20 cellular contexts compared by ENCODE assay signal in the genomic region with DNA sequence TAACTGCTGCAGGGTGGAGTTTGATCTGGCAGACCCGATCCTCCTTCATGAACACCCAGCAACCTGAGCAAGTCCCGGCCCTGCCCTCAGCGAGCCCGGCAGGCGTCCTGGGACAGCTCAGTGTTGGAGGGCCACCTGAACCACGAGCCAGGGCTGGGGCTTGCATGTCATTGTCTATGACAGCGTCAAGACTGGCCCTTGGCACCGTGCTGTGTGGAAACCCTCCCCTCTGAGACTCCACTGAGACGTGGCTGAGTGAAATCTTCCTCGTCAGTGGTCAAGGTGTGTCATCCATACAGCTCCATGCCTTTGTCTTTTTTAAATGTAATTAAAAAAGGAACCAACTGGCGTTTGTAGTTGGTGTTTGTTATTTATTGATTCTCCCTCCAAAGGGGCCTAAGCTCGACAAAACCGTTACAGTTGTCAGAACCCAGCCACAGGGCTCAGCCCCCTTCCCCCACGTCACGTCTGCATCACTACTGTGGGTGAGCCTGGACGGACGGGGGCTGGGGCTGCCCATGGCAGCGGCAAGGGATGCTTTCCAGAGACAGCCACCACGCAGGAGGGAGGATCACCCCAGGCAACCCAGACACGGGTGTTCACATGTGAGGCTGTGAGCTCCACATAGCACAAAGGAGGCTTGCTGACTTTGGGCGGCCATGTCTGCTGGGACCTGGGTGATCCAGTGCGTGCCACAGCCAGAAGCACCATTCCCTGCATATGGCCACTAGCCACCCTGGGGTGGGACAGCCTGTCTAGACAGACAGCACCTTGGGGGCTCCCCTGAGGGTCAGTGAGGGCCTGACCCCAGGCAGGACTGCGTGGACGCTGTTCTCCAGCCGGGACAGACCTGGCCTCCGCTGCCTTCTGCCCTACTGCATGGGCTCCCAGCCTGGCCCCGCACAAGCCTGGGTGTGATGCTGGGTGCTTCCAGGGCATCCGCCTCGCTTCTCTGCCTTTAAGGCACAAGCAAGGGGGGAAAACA. TPM values are rescaled to one million over a fixed set of nuclear protein-coding genes. Genes with fewer than 3 reads are reported as not detected.
DNase-seq lines count a peak whose midpoint lies in the region; ATAC-seq, FAIRE-seq and TF ChIP-seq lines count a peak whose summit lies in the region.
"Had no signal": no experiment of that assay in that cellular context is flagged by ENCODE, and none has a peak within 500 bp of the region (broad histone marks: within the 10 kb centered on the region; RNA-seq: fewer than 3 reads in every experiment).

No MANE protein-coding gene starts in this region.

- H3K4me3 ChIP-seq in CD8-positive, alpha-beta T cell (ENCODE audit: low read depth, low read length) = no peak overlapping the region
- H3K4me3 ChIP-seq in HCT116 (replicated peaks in 1 of 2; ENCODE audit: low read depth in 1 of 2, low read length in 2 of 2) (no peak overlapping the region), dorsolateral prefrontal cortex (no peak overlapping the region), osteoblast (ENCODE audit: insufficient read depth, low read length) (no peak overlapping the region), esophagus squamous epithelium (no peak overlapping the region)
- H3K4me3 ChIP-seq: esophagus muscularis mucosa, thyroid gland had no signal

- CTCF ChIA-PET in CD8-positive, alpha-beta T cell (lab: Charles Lee) = interaction anchor here (1.0 kb wide), 1 partner anchor 174 kb away, joined by 3 read pairs; no protein-coding TSS in a partner anchor
- CTCF ChIA-PET in HCT116 (lab: Charles Lee) = no interaction called here

- H3K27ac ChIP-seq in CD8-positive, alpha-beta T cell (ENCODE audit: low read depth, low read length) = no peak overlapping the region
- no peak overlapping the region for H3K27ac ChIP-seq in HCT116 (ENCODE audit: low read depth, low read length)
- H3K27ac ChIP-seq in dorsolateral prefrontal cortex = peak overlapping the region in 30 of 59 donors; percentile 9 to 88 (median 50)
- peak overlapping the region; percentile 36 for H3K27ac ChIP-seq in osteoblast (ENCODE audit: low read depth, low read length)
- no peak overlapping the region for H3K27ac ChIP-seq in esophagus squamous epithelium
- H3K27ac ChIP-seq: esophagus muscularis mucosa, thyroid gland had no signal

- H3K9me3 Mint-ChIP-seq in CD8-positive, alpha-beta T cell = no peaks in the 10 kb centered on the region
- H3K9me3 Mint-ChIP-seq: activated B cell treated with CpG ODN at 0.5 μM for 24 hours; activated T-helper 2 cell treated with anti-CD3 and anti-CD28 coated beads, Interferon-gamma antibody, Interleukin-2, Interleukin-4, amounts not matched to agents 10 μg/mL and 5 μg/mL and 100 μg/mL, durations not matched to agents 14 hours and 24 hours and 36 hours; stimulated activated memory B cell treated with anti-CD40 and anti-IgM and Interleukin-4, amounts not matched to agents 10 μg/mL and 1 μg/mL and 100 μg/mL, for 72 hours; T-helper 1 cell treated with Interleukin-12 subunit alpha and Interleukin-12 subunit beta and Interleukin-4 antibody, amounts not matched to agents 30 μg/mL and 1 μg/mL, for 36 hours had no signal

- H4K20me1 ChIP-seq in HCT116 (ENCODE audit: insufficient read depth) = no peaks in the 10 kb centered on the region
- H4K20me1 ChIP-seq in osteoblast (ENCODE audit: insufficient read depth, low read length) = peaks cover 5% of the 10 kb centered on the region

- no peak for ATAC-seq in CD8-positive, alpha-beta T cell
- ATAC-seq in HCT116 = 0 out of 2 replicates have a peak, but pooled peaks have one; percentile 17
- ATAC-seq: stimulated activated memory B cell treated with anti-CD40 and anti-IgM and Interleukin-4, amounts not matched to agents 10 μg/mL and 1 μg/mL and 100 μg/mL, for 72 hours had no signal

- H3K27ac Mint-ChIP-seq in CD8-positive, alpha-beta T cell = peak overlapping the region; percentile 27
- H3K27ac Mint-ChIP-seq: activated B cell treated with CpG ODN at 0.5 μM for 24 hours; activated T-helper 2 cell treated with anti-CD3 and anti-CD28 coated beads, Interferon-gamma antibody, Interleukin-2, Interleukin-4, amounts not matched to agents 10 μg/mL and 5 μg/mL and 100 μg/mL, durations not matched to agents 14 hours and 24 hours and 36 hours; T-helper 1 cell treated with Interleukin-12 subunit alpha and Interleukin-12 subunit beta and Interleukin-4 antibody, amounts not matched to agents 30 μg/mL and 1 μg/mL, for 36 hours had no signal

- BruUV-seq in HCT116 (replicated peaks; lab: Mats Ljungman, UMichigan) = no TSS peak

- no peak overlapping the region for H2AFZ ChIP-seq in HCT116 (ENCODE audit: low read depth, low read length, poor library complexity, severe bottlenecking)
- no peak overlapping the region for H2AFZ ChIP-seq in osteoblast (ENCODE audit: low read length)

- H3K9ac ChIP-seq in HCT116 (ENCODE audit: low read length) = no peak overlapping the region

- no peaks in the 10 kb centered on the region for H3K4me1 ChIP-seq in CD8-positive, alpha-beta T cell (ENCODE audit: insufficient read depth, low read length)
- H3K4me1 ChIP-seq in HCT116 (ENCODE audit: control insufficient read depth in 1 of 2, insufficient read depth in 2 of 2, low read length in 2 of 2) (no peaks in the 10 kb centered on the region), osteoblast (ENCODE audit: insufficient read depth, low read length) (peaks cover 6% of the 10 kb centered on the region), esophagus squamous epithelium (no peaks in the 10 kb centered on the region)
- H3K4me1 ChIP-seq: esophagus muscularis mucosa, thyroid gland had no signal

- WGBS in esophagus squamous epithelium, 2 donors = 68 to 100% methylated on average over 1 to 6 of the region's 29 CpGs

- no peak for TF ChIP-seq RAD21 in HCT116 (IDR thresholded peaks at IDR 0.05; ENCODE audit: low read depth)

- H3K36me3 ChIP-seq in CD8-positive, alpha-beta T cell (ENCODE audit: insufficient read depth, low read length) = peaks cover 60% of the 10 kb centered on the region
- H3K36me3 ChIP-seq in HCT116 (ENCODE audit: control insufficient read depth in 1 of 2, insufficient read depth in 2 of 2, low read length in 2 of 2) = peaks cover 13 to 24% of the 10 kb centered on the region in 2 experiments; a peak in 3 of 4 replicates
- H3K36me3 ChIP-seq in osteoblast (ENCODE audit: insufficient read depth, low read length) = peaks cover 74% of the 10 kb centered on the region
- H3K36me3 ChIP-seq in esophagus squamous epithelium = peaks cover 21 to 100% (median 55%) of the 10 kb centered on the region in 3 donors

- no peaks in the 10 kb centered on the region for H3K9me2 ChIP-seq in HCT116 (ENCODE audit: insufficient read depth)

- H3K36me3 Mint-ChIP-seq in CD8-positive, alpha-beta T cell = peaks cover 82% of the 10 kb centered on the region

- no peak overlapping the region for H3K4me2 ChIP-seq in HCT116 (ENCODE audit: low read length)
- no peak overlapping the region for H3K4me2 ChIP-seq in osteoblast (ENCODE audit: insufficient read depth, low read length)

- RAD21 ChIA-PET in HCT116 (lab: Charles Lee; ENCODE audit: low non-redundant PET in 1 of 2, low total read pairs in 2 of 2, uncharacterized antibody in 2 of 2, unreplicated experiment in 2 of 2) = no interaction called here

- intact Hi-C loops in CD8-positive, alpha-beta T cell (cut with DNase I, micrococcal nuclease) = no loop called here
- intact Hi-C loops in HCT116 (cut with micrococcal nuclease) (no loop called here), dorsolateral prefrontal cortex (cut with DNase I) (loop anchor here in 1 of 2 donors (10.0 kb wide), 2 partner anchors 221 to 831 kb away; a partner anchor contains a TSS), esophagus squamous epithelium (cut with DNase I) (loop anchor here (10.0 kb wide), 1 partner anchor 221 kb away; a partner anchor contains a TSS)

- no peak for TF ChIP-seq POLR2A in HCT116 (IDR thresholded peaks at IDR 0.05; ENCODE audit: borderline replicate concordance, extremely low read depth, insufficient read depth, insufficient read length)
- no peak for TF ChIP-seq POLR2A in esophagus squamous epithelium (IDR thresholded peaks at IDR 0.05)

- TF ChIP-seq CTCF in CD8-positive, alpha-beta T cell (IDR thresholded peaks at IDR 0.05) = no peak
- TF ChIP-seq CTCF in HCT116 (IDR thresholded peaks at IDR 0.05 in 2 of 3, conservative IDR thresholded peaks at IDR 0.05 in 1 of 3; ENCODE audit: borderline replicate concordance in 1 of 3, insufficient read depth in 1 of 3, low read depth in 2 of 3, low read length in 2 of 3) (no peak), dorsolateral prefrontal cortex (IDR thresholded peaks at IDR 0.05 in 54 of 56, conservative IDR thresholded peaks at IDR 0.05 in 2 of 56; ENCODE audit: low read depth in 1 of 56, partially characterized antibody in 56 of 56) (no peak), osteoblast (IDR thresholded peaks at IDR 0.05; ENCODE audit: extremely low read depth, low read depth, low read length) (no peak), esophagus squamous epithelium (IDR thresholded peaks at IDR 0.05) (no peak)

- H3K4me3 Mint-ChIP-seq in CD8-positive, alpha-beta T cell = no peak overlapping the region
- H3K4me3 Mint-ChIP-seq: activated B cell treated with CpG ODN at 0.5 μM for 24 hours; stimulated activated memory B cell treated with anti-CD40 and anti-IgM and Interleukin-4, amounts not matched to agents 10 μg/mL and 1 μg/mL and 100 μg/mL, for 72 hours; T-helper 1 cell treated with Interleukin-12 subunit alpha and Interleukin-12 subunit beta and Interleukin-4 antibody, amounts not matched to agents 30 μg/mL and 1 μg/mL, for 36 hours had no signal

- no peak for DNase-seq in CD8-positive, alpha-beta T cell
- DNase-seq in HCT116 (ENCODE audit: low read depth, low spot score) = no peak
- peak in 5 of 10 donors; percentile 45 to 75 (median 57) for DNase-seq in dorsolateral prefrontal cortex
- DNase-seq in osteoblast (ENCODE audit: insufficient read length, low spot score, missing footprints) = peak; percentile 82
- no peak for DNase-seq in esophagus squamous epithelium (lab: John Stamatoyannopoulos, UW)
- no peak for DNase-seq in GM19239 (ENCODE audit: insufficient read length, low spot score)
- no peak for DNase-seq in 8988T
- DNase-seq: activated B cell treated with CpG ODN at 0.5 μM for 24 hours, COR-L47, Kasumi-1, left cardiac atrium, NCI-H1092 treated with DMSO at 0.1 percent for 48 hours, NCI-H2081 treated with DMSO at 0.1 percent for 48 hours, NCI-H510A treated with DMSO at 0.1 percent for 48 hours, SHP77 treated with DMSO at 0.1 percent for 48 hours, thyroid gland had no signal

- POLR2A ChIA-PET in CD8-positive, alpha-beta T cell (lab: Charles Lee) = no interaction called here
- POLR2A ChIA-PET in HCT116 (lab: Charles Lee) = no interaction called here

- H3K79me2 ChIP-seq in HCT116 (ENCODE audit: insufficient read depth, low read length) (no peaks in the 10 kb centered on the region), osteoblast (ENCODE audit: insufficient read depth, low read length) (no peaks in the 10 kb centered on the region)

- FAIRE-seq in GM19239 (lab: Jason Lieb, UNC) = no peak

- H3K27me3 ChIP-seq in CD8-positive, alpha-beta T cell (ENCODE audit: insufficient read depth, low read length) = no peaks in the 10 kb centered on the region
- H3K27me3 ChIP-seq in HCT116 (ENCODE audit: insufficient read depth, low read length) (no peaks in the 10 kb centered on the region), dorsolateral prefrontal cortex (no peaks in the 10 kb centered on the region), osteoblast (ENCODE audit: insufficient read depth, low read length) (no peaks in the 10 kb centered on the region), esophagus squamous epithelium (no peaks in the 10 kb centered on the region)
- H3K27me3 ChIP-seq: esophagus muscularis mucosa, thyroid gland had no signal

- no peaks in the 10 kb centered on the region for H3K9me3 ChIP-seq in CD8-positive, alpha-beta T cell (ENCODE audit: low read length)
- H3K9me3 ChIP-seq in HCT116 (ENCODE audit: control insufficient read depth in 1 of 2, insufficient read depth in 1 of 2, low read depth in 1 of 2, low read length in 2 of 2) (no peaks in the 10 kb centered on the region), osteoblast (ENCODE audit: low read depth, low read length) (no peaks in the 10 kb centered on the region), esophagus squamous epithelium (no peaks in the 10 kb centered on the region)
- H3K9me3 ChIP-seq: esophagus muscularis mucosa, thyroid gland had no signal

- H3K4me1 Mint-ChIP-seq in CD8-positive, alpha-beta T cell (ENCODE audit: low read depth) = peaks cover 3% of the 10 kb centered on the region
- H3K4me1 Mint-ChIP-seq: activated B cell treated with CpG ODN at 0.5 μM for 24 hours; stimulated activated memory B cell treated with anti-CD40 and anti-IgM and Interleukin-4, amounts not matched to agents 10 μg/mL and 1 μg/mL and 100 μg/mL, for 72 hours had no signal

- no peaks in the 10 kb centered on the region for H3K27me3 Mint-ChIP-seq in CD8-positive, alpha-beta T cell (ENCODE audit: low read depth)
- H3K27me3 Mint-ChIP-seq: activated B cell treated with CpG ODN at 0.5 μM for 24 hours; stimulated activated memory B cell treated with anti-CD40 and anti-IgM and Interleukin-4, amounts not matched to agents 10 μg/mL and 1 μg/mL and 100 μg/mL, for 72 hours had no signal

RNA-seq across cellular contexts. Expression of a gene that starts 7.3 kb away (rescaled TPM):
- 10 to 100 TPM; 22.6 to 24.7 TPM for total RNA-seq in CD8-positive, alpha-beta T cell
- total RNA-seq in HCT116 (2021; ENCODE audit: unreplicated experiment) = 17.5 TPM
- polyA plus RNA-seq in HCT116 (2012) = 15.9 and 16.1 TPM in 2 replicates
- 10 to 100 TPM; 29.3 to 64.4 (median 39.2) TPM for total RNA-seq in dorsolateral prefrontal cortex
- 19.5 and 22.4 TPM in 2 replicates for total RNA-seq in osteoblast
- total RNA-seq in esophagus squamous epithelium = 10 to 100 TPM; 17.3 to 39.1 (median 24.8) TPM

RNA-seq across cellular contexts. Expression of a gene that starts 21.0 kb away (rescaled TPM):
- 10 to 100 TPM; 33.9 to 40.8 TPM for total RNA-seq in CD8-positive, alpha-beta T cell
- 21.4 TPM for total RNA-seq in HCT116 (2021; ENCODE audit: unreplicated experiment)
- polyA plus RNA-seq in HCT116 (2012) = 17.6 and 20.1 TPM in 2 replicates
- 100 to 1,000 TPM in 1 of 120 experiments, 10 to 100 TPM in 119; 34.7 to 106 (median 58.6) TPM for total RNA-seq in dorsolateral prefrontal cortex
- total RNA-seq in osteoblast = 32.6 and 33.9 TPM in 2 replicates
- 10 to 100 TPM; 14.6 to 27.8 (median 18.4) TPM for total RNA-seq in esophagus squamous epithelium

RNA-seq across cellular contexts. Expression of a gene that starts 21.6 kb away (rescaled TPM):
- total RNA-seq in CD8-positive, alpha-beta T cell = not detected
- total RNA-seq in HCT116 (2021; ENCODE audit: unreplicated experiment) (not detected), dorsolateral prefrontal cortex (under 1 TPM in 4 of 120 experiments, not detected in 116; 0.36 to 0.59 (median 0.44) TPM), osteoblast (not detected in 2 replicates), esophagus squamous epithelium (not detected)
- polyA plus RNA-seq in HCT116 (2012) = 0.10 TPM in 1 of 2 replicates, not detected in the other
- total RNA-seq: activated B cell treated with CpG ODN at 0.5 μM for 24 hours; activated T-helper 2 cell treated with anti-CD3 and anti-CD28 coated beads, Interferon-gamma antibody, Interleukin-2, Interleukin-4, amounts not matched to agents 10 μg/mL and 5 μg/mL and 100 μg/mL, durations not matched to agents 14 hours and 24 hours and 36 hours; left cardiac atrium; thyroid gland had no signal

Comparison
In these comparisons a context has a peak if more than half of its experiments do, and no peak if none do; other contexts are left out.
1. H3K27ac ChIP-seq: peak in dorsolateral prefrontal cortex (30 of 59) and osteoblast (single experiment); none in CD8-positive, alpha-beta T cell (single experiment), HCT116 (single experiment) and esophagus squamous epithelium (0 of 4).